In genomic region chr7:155996718-155997059, GRCh38 we compare ENCODE assay signal across 21 cellular contexts.
DNase-seq lines count a peak whose midpoint lies in the region; ATAC-seq lines count a peak whose summit lies in the region.
"Had no signal": no experiment of that assay in that cellular context is flagged by ENCODE, and none has a peak within 500 bp of the region (broad histone marks: within the 10 kb centered on the region; RNA-seq: fewer than 3 reads in every experiment).

No MANE protein-coding gene starts in this region.

- H3K27me3 Mint-ChIP-seq in T-helper 2 cell treated with Interferon-gamma antibody and Interleukin-4, amounts not matched to agents 5 μg/mL and 100 μg/mL, for 36 hours (ENCODE audit: low read depth): peaks cover 50% of the 10 kb centered on the region
- H3K27me3 Mint-ChIP-seq in stimulated activated naive CD8-positive, alpha-beta T cell treated with anti-CD3 and anti-CD28 coated beads, Interleukin-15, Interleukin-2, amounts not matched to agents 100 ng/mL and 50 ng/mL, for 24 hours: peaks cover 8% of the 10 kb centered on the region
- peaks cover 7% of the 10 kb centered on the region for H3K27me3 Mint-ChIP-seq in activated naive CD8-positive, alpha-beta T cell
- H3K27me3 Mint-ChIP-seq in stimulated activated naive CD8-positive, alpha-beta T cell treated with anti-CD3 and anti-CD28 coated beads, Interleukin-15, amount 100 ng/mL, for 72 hours: peaks cover 29% of the 10 kb centered on the region

- peak overlapping the region; percentile 73 for H3K4me3 Mint-ChIP-seq in T-helper 2 cell treated with Interferon-gamma antibody and Interleukin-4, amounts not matched to agents 5 μg/mL and 100 μg/mL, for 36 hours
- peak overlapping the region; percentile 20 for H3K4me3 Mint-ChIP-seq in stimulated activated naive CD8-positive, alpha-beta T cell treated with anti-CD3 and anti-CD28 coated beads, Interleukin-15, Interleukin-2, amounts not matched to agents 100 ng/mL and 50 ng/mL, for 24 hours
- peak overlapping the region; percentile 75 for H3K4me3 Mint-ChIP-seq in activated naive CD8-positive, alpha-beta T cell
- H3K4me3 Mint-ChIP-seq in stimulated activated naive CD8-positive, alpha-beta T cell treated with anti-CD3 and anti-CD28 coated beads, Interleukin-15, amount 100 ng/mL, for 72 hours: peak overlapping the region; percentile 73 to 82
- H3K4me3 Mint-ChIP-seq: H9, nephron progenitor cell had no signal

- H3K36me3 Mint-ChIP-seq in T-helper 2 cell treated with Interferon-gamma antibody and Interleukin-4, amounts not matched to agents 5 μg/mL and 100 μg/mL, for 36 hours (ENCODE audit: low read depth): no peaks in the 10 kb centered on the region
- no peaks in the 10 kb centered on the region for H3K36me3 Mint-ChIP-seq in stimulated activated naive CD8-positive, alpha-beta T cell treated with anti-CD3 and anti-CD28 coated beads, Interleukin-15, Interleukin-2, amounts not matched to agents 100 ng/mL and 50 ng/mL, for 24 hours (ENCODE audit: low read depth)
- H3K36me3 Mint-ChIP-seq in activated naive CD8-positive, alpha-beta T cell: no peaks in the 10 kb centered on the region
- H3K36me3 Mint-ChIP-seq: CD8-positive, alpha-beta memory T cell had no signal

- ATAC-seq in stimulated activated naive CD8-positive, alpha-beta T cell treated with anti-CD3 and anti-CD28 coated beads, Interleukin-15, Interleukin-2, amounts not matched to agents 100 U/mL and 50 U/mL, for 24 hours: no peak
- no peak for ATAC-seq in stimulated activated naive CD8-positive, alpha-beta T cell treated with anti-CD3 and anti-CD28 coated beads, Interleukin-15, amount 100 ng/mL, for 72 hours
- no peak for ATAC-seq in HG03095 (IDR thresholded peaks at IDR 0.05; ENCODE audit: unreplicated experiment)

- DNase-seq in T-helper 2 cell treated with Interferon-gamma antibody and Interleukin-4, amounts not matched to agents 5 μg/mL and 100 μg/mL, for 36 hours (ENCODE audit: low spot score): no peak
- no peak for DNase-seq in T-helper 2 cell
- DNase-seq in stimulated activated naive CD8-positive, alpha-beta T cell treated with anti-CD3 and anti-CD28 coated beads, Interleukin-15, Interleukin-2, amounts not matched to agents 100 U/mL and 50 U/mL, for 24 hours: no peak
- no peak for DNase-seq in stimulated activated naive CD8-positive, alpha-beta T cell treated with anti-CD3 and anti-CD28 coated beads, Interleukin-15, amount 100 ng/mL, for 72 hours
- DNase-seq in effector CD4-positive, alpha-beta T cell: no peak
- DNase-seq: activated CD4-positive, alpha-beta T cell treated with anti-CD3 and anti-CD28 coated beads for 1 hour; activated gamma-delta T cell treated with Interleukin-2 at 50 U/mL for 16 hours; anterior cingulate cortex; CD8-positive, alpha-beta memory T cell; DMS 273 treated with DMSO at 0.1 percent for 48 hours; effector memory CD4-positive, alpha-beta T cell; erythroblast; glutamatergic neuron; NCI-H1105; NCI-H2029; nephron progenitor cell; ovary had no signal

- H3K27ac Mint-ChIP-seq in T-helper 2 cell treated with Interferon-gamma antibody and Interleukin-4, amounts not matched to agents 5 μg/mL and 100 μg/mL, for 36 hours: no peak overlapping the region
- H3K27ac Mint-ChIP-seq in stimulated activated naive CD8-positive, alpha-beta T cell treated with anti-CD3 and anti-CD28 coated beads, Interleukin-15, Interleukin-2, amounts not matched to agents 100 ng/mL and 50 ng/mL, for 24 hours: peak overlapping the region; percentile 84
- no peak overlapping the region for H3K27ac Mint-ChIP-seq in activated naive CD8-positive, alpha-beta T cell
- peak overlapping the region in 1 of 2 donors; percentile 28 for H3K27ac Mint-ChIP-seq in stimulated activated naive CD8-positive, alpha-beta T cell treated with anti-CD3 and anti-CD28 coated beads, Interleukin-15, amount 100 ng/mL, for 72 hours
- H3K27ac Mint-ChIP-seq: CD8-positive, alpha-beta memory T cell; H9; nephron progenitor cell had no signal

- H3K4me1 Mint-ChIP-seq in T-helper 2 cell treated with Interferon-gamma antibody and Interleukin-4, amounts not matched to agents 5 μg/mL and 100 μg/mL, for 36 hours (ENCODE audit: low read depth): peaks cover 33% of the 10 kb centered on the region
- peaks cover 52% of the 10 kb centered on the region for H3K4me1 Mint-ChIP-seq in stimulated activated naive CD8-positive, alpha-beta T cell treated with anti-CD3 and anti-CD28 coated beads, Interleukin-15, Interleukin-2, amounts not matched to agents 100 ng/mL and 50 ng/mL, for 24 hours (ENCODE audit: low read depth)
- peaks cover 67% of the 10 kb centered on the region for H3K4me1 Mint-ChIP-seq in activated naive CD8-positive, alpha-beta T cell (ENCODE audit: low read depth)
- peaks cover 98% of the 10 kb centered on the region for H3K4me1 Mint-ChIP-seq in stimulated activated naive CD8-positive, alpha-beta T cell treated with anti-CD3 and anti-CD28 coated beads, Interleukin-15, amount 100 ng/mL, for 72 hours
- H3K4me1 Mint-ChIP-seq: H9, nephron progenitor cell had no signal

- H3K9me3 Mint-ChIP-seq in T-helper 2 cell treated with Interferon-gamma antibody and Interleukin-4, amounts not matched to agents 5 μg/mL and 100 μg/mL, for 36 hours: no peaks in the 10 kb centered on the region
- H3K9me3 Mint-ChIP-seq in stimulated activated naive CD8-positive, alpha-beta T cell treated with anti-CD3 and anti-CD28 coated beads, Interleukin-15, Interleukin-2, amounts not matched to agents 100 ng/mL and 50 ng/mL, for 24 hours: no peaks in the 10 kb centered on the region
- H3K9me3 Mint-ChIP-seq in activated naive CD8-positive, alpha-beta T cell (ENCODE audit: low read depth): no peaks in the 10 kb centered on the region
- peaks cover 0 to 10% of the 10 kb centered on the region in 2 donors for H3K9me3 Mint-ChIP-seq in stimulated activated naive CD8-positive, alpha-beta T cell treated with anti-CD3 and anti-CD28 coated beads, Interleukin-15, amount 100 ng/mL, for 72 hours
- H3K9me3 Mint-ChIP-seq: nephron progenitor cell had no signal

Comparison
In these comparisons a context has a peak if more than half of its experiments do, and no peak if none do; other contexts are left out.
1. H3K4me3 Mint-ChIP-seq: peak in every context shown above with its lines; median percentile 78 in stimulated activated naive CD8-positive, alpha-beta T cell treated with anti-CD3 and anti-CD28 coated beads, Interleukin-15, amount 100 ng/mL, for 72 hours; 75 in activated naive CD8-positive, alpha-beta T cell; 73 in T-helper 2 cell treated with Interferon-gamma antibody and Interleukin-4, amounts not matched to agents 5 μg/mL and 100 μg/mL, for 36 hours; 20 in stimulated activated naive CD8-positive, alpha-beta T cell treated with anti-CD3 and anti-CD28 coated beads, Interleukin-15, Interleukin-2, amounts not matched to agents 100 ng/mL and 50 ng/mL, for 24 hours.